8 cellular contexts compared by ENCODE assay signal in the genomic region with DNA sequence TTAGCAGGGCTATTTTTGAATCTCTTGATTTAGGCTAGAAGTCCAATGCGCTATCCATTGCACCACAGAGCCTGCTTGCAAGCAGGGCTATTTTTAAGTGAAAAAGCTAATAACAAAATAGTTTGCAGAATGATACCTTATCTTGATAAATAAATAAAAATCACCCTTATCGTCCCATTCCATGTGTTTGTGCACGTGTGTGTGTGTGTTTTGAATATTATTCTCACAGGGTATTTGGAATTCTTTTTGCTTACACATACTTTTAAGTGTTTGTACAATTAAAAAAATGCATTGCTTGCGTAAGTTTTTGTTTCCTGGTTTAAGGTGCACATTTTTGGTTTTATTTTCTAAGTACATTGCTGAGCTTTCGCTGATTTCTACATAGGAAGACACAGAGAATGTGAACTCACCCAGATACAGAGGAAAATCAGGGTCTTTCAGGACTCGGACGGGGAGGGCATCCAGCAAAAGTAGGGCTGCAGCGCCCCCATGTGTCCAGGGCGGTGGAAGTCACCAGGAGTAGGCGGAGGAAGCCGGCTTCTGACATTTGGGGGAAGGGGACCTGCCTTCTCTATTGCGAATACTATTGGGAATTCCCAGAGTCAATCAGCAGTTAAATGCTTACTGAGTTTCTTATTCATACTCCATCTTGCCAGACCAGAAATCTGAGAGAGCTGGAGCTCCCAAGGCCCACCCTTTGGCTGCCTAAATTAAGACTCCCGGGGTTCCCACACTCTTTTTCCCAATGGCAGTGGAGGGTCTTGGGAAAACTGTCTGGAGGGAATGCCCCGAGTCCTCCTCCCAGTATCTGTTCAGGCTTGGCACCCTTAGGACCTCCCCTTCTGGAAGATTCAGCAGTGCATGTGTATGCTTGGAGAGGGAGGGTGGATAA. TPM values are rescaled to one million over a fixed set of nuclear protein-coding genes. Genes with fewer than 3 reads are reported as not detected.
DNase-seq lines count a peak whose midpoint lies in the region; ATAC-seq and TF ChIP-seq lines count a peak whose summit lies in the region.

No MANE protein-coding gene starts in this region.

- peak; percentile 73 to 94 (median 90) for TF ChIP-seq CTCF in body of pancreas (IDR thresholded peaks at IDR 0.05)

- in situ Hi-C loops in HAP-1 (cut with MboI; ENCODE audit: low sequenced_read_pairs): loop anchor here (10.0 to 25.0 kb wide), 3 partner anchors 477 to 1230 kb away; a partner anchor contains a TSS

- peaks cover 2% of the 10 kb centered on the region; the same call in 1 of the 2 replicates for H3K27me3 ChIP-seq in HAP-1 (ENCODE audit: low read depth)
- H3K27me3 ChIP-seq in body of pancreas: no peaks in the 10 kb centered on the region
- H3K27me3 ChIP-seq in skeletal muscle satellite cell (ENCODE audit: control insufficient read depth, insufficient read depth, low read length): peaks cover 19% of the 10 kb centered on the region

- H3K36me3 ChIP-seq in HAP-1 (replicated peaks): no peaks in the 10 kb centered on the region
- H3K36me3 ChIP-seq in body of pancreas (replicated peaks in 1 of 2; ENCODE audit: insufficient read depth in 1 of 2, low read depth in 2 of 2): no peaks in the 10 kb centered on the region
- H3K36me3 ChIP-seq in skeletal muscle satellite cell (ENCODE audit: insufficient read depth, low read length): no peaks in the 10 kb centered on the region

- H3K4me3 ChIP-seq in HAP-1: no peak overlapping the region
- no peak overlapping the region for H3K4me3 ChIP-seq in body of pancreas
- H3K4me3 ChIP-seq in skeletal muscle satellite cell (ENCODE audit: low read length): no peak overlapping the region

- H3K9me3 ChIP-seq in HAP-1 (no peaks in the 10 kb centered on the region), body of pancreas (no peaks in the 10 kb centered on the region), skeletal muscle satellite cell (replicated peaks; ENCODE audit: low read length) (no peaks in the 10 kb centered on the region)

- WGBS in body of pancreas, 2 donors: 11 to 12% methylated on average over 14 of the region's 14 CpGs

- H3K4me1 ChIP-seq in HAP-1: peaks cover 6% of the 10 kb centered on the region
- peaks cover 62% of the 10 kb centered on the region for H3K4me1 ChIP-seq in body of pancreas
- peaks cover 15% of the 10 kb centered on the region for H3K4me1 ChIP-seq in skeletal muscle satellite cell (ENCODE audit: control insufficient read depth, insufficient read depth, low read length)

- no peak for TF ChIP-seq POLR2A in body of pancreas (IDR thresholded peaks at IDR 0.05)

- H3K9ac ChIP-seq in skeletal muscle satellite cell (ENCODE audit: low read depth, low read length): no peak overlapping the region

- DNase-seq in DMS153 treated with DMSO at 0.1 percent for 48 hours (lab: John Stamatoyannopoulos, UW; ENCODE audit: unreplicated experiment) (peak; percentile 52), HAP-1 (ENCODE audit: low spot score in 2 of 2) (peak; percentile 51 to 92), NCI-H187 treated with DMSO at 0.1 percent for 48 hours (lab: John Stamatoyannopoulos, UW) (peak; percentile 22), UCSD-AML1 (lab: John Stamatoyannopoulos, UW; ENCODE audit: unreplicated experiment) (peak; percentile 71), body of pancreas (peak; percentile 78 to 88 (median 80)), iPS DF 4.7 (ENCODE audit: extremely low read depth, low spot score) (peak; percentile 33)

- intact Hi-C loops in body of pancreas (cut with DNase I): no loop called here

- ATAC-seq in body of pancreas (peak; percentile 57), GM19455 (IDR thresholded peaks at IDR 0.05; ENCODE audit: unreplicated experiment) (no peak)

- H3K27ac ChIP-seq in body of pancreas: peak overlapping the region; percentile 76 to 87 (median 82)

- H3K4me2 ChIP-seq in skeletal muscle satellite cell (ENCODE audit: low read length): peak overlapping the region; percentile 36

RNA-seq across cellular contexts. Expression of a gene that starts 27.2 kb away (rescaled TPM):
- total RNA-seq in body of pancreas: 10 to 100 TPM; 23.1 to 73.7 TPM
- 2.8 and 5.7 TPM in 2 replicates for total RNA-seq in skeletal muscle satellite cell (2012; rRNA removed)

Comparison
In these comparisons a context has a peak if more than half of its experiments do, and no peak if none do; other contexts are left out.
1. DNase-seq: peak in every context shown above with its lines; median percentile 80 in body of pancreas; 72 in HAP-1; 71 in UCSD-AML1; 52 in DMS153 treated with DMSO at 0.1 percent for 48 hours; 33 in iPS DF 4.7; 22 in NCI-H187 treated with DMSO at 0.1 percent for 48 hours.